ENCODE assay signal across 8 cellular contexts in genomic region chr14:23154876-23155587, GRCh38. TPM values are rescaled to one million over a fixed set of nuclear protein-coding genes. Genes with fewer than 3 reads are reported as not detected.
A peak's percentile ranks its signal among the peaks of the same experiment; 100 is the strongest.
DNase-seq lines count a peak whose midpoint lies in the region; ATAC-seq and TF ChIP-seq lines count a peak whose summit lies in the region.

No MANE protein-coding gene starts in this region.

- no peaks in the 10 kb centered on the region for H3K9me3 ChIP-seq in CD4-positive, alpha-beta memory T cell (ENCODE audit: control insufficient read depth in 1 of 2, low read length in 2 of 2)
- H3K9me3 ChIP-seq in endodermal cell (ENCODE audit: control insufficient read depth, low read length) (no peaks in the 10 kb centered on the region), upper lobe of right lung (no peaks in the 10 kb centered on the region), BE2C (no peaks in the 10 kb centered on the region)

- H3K4me1 ChIP-seq in CD4-positive, alpha-beta memory T cell (ENCODE audit: insufficient read depth, low read length), result peaks cover 16% of the 10 kb centered on the region
- H3K4me1 ChIP-seq in endodermal cell (ENCODE audit: control insufficient read depth, insufficient read depth, low read length) (peaks cover 12% of the 10 kb centered on the region), mesendoderm (ENCODE audit: control insufficient read depth, low read depth, low read length) (peaks cover 12% of the 10 kb centered on the region), upper lobe of right lung (peaks cover 37% of the 10 kb centered on the region), BE2C (no peaks in the 10 kb centered on the region; the same call in 1 of the 2 replicates)

- DNase-seq in CD4-positive, alpha-beta memory T cell, result no peak
- DNase-seq in NCI-H446 (lab: John Stamatoyannopoulos, UW) (peak; percentile 35 to 82), endodermal cell (peak; percentile 80), mesendoderm (peak; percentile 92), upper lobe of right lung (peak; percentile 81), BE2C (no peak)

- no peak for TF ChIP-seq CTCF in endodermal cell (conservative IDR thresholded peaks at IDR 0.05)
- no peak for TF ChIP-seq CTCF in upper lobe of right lung (IDR thresholded peaks at IDR 0.05)
- no peak for TF ChIP-seq CTCF in BE2C (IDR thresholded peaks at IDR 0.05; ENCODE audit: low read depth, low read length)

- H3K4me3 Mint-ChIP-seq in CD4-positive, alpha-beta memory T cell, result peak overlapping the region in 6 of 8 donors; percentile 14 to 56 (median 43)
- no peak overlapping the region for H3K4me3 Mint-ChIP-seq in endodermal cell

- H4K8ac ChIP-seq in mesendoderm (ENCODE audit: low read depth, low read length), result no peak overlapping the region

- H3K27me3 Mint-ChIP-seq in CD4-positive, alpha-beta memory T cell, result peaks cover 7 to 8% of the 10 kb centered on the region in 2 donors
- H3K27me3 Mint-ChIP-seq in endodermal cell (ENCODE audit: insufficient read depth), result peaks cover 2% of the 10 kb centered on the region

- peaks cover 0 to 3% (median 0%) of the 10 kb centered on the region in 8 donors for H3K9me3 Mint-ChIP-seq in CD4-positive, alpha-beta memory T cell
- no peaks in the 10 kb centered on the region for H3K9me3 Mint-ChIP-seq in endodermal cell

- no peak overlapping the region for H2BK5ac ChIP-seq in mesendoderm (ENCODE audit: low read length)

- no peaks in the 10 kb centered on the region for H3K36me3 ChIP-seq in CD4-positive, alpha-beta memory T cell (ENCODE audit: insufficient read depth, low read length)
- H3K36me3 ChIP-seq in endodermal cell (ENCODE audit: control insufficient read depth, insufficient read depth, low read length) (no peaks in the 10 kb centered on the region), mesendoderm (ENCODE audit: control insufficient read depth, insufficient read depth, low read length) (no peaks in the 10 kb centered on the region), upper lobe of right lung (no peaks in the 10 kb centered on the region), BE2C (no peaks in the 10 kb centered on the region)

- peaks cover 8% of the 10 kb centered on the region for H3K27me3 ChIP-seq in CD4-positive, alpha-beta memory T cell (ENCODE audit: insufficient read depth, low read length)
- H3K27me3 ChIP-seq in endodermal cell (ENCODE audit: control insufficient read depth, insufficient read depth, low read length, poor library complexity, severe bottlenecking) (peaks cover 17% of the 10 kb centered on the region), mesendoderm (ENCODE audit: insufficient read depth, low read length, poor library complexity) (no peaks in the 10 kb centered on the region), upper lobe of right lung (no peaks in the 10 kb centered on the region), BE2C (no peaks in the 10 kb centered on the region)

- H3K27ac ChIP-seq in CD4-positive, alpha-beta memory T cell (ENCODE audit: low read depth, low read length), result no peak overlapping the region
- H3K27ac ChIP-seq in endodermal cell (ENCODE audit: low read depth, low read length) (peak overlapping the region; percentile 3), mesendoderm (ENCODE audit: low read depth, low read length) (peak overlapping the region; percentile 38), upper lobe of right lung (peak overlapping the region; percentile 91)

- H3K18ac ChIP-seq in mesendoderm (ENCODE audit: low read length), result peak overlapping the region; percentile 39

- H3K27ac Mint-ChIP-seq in CD4-positive, alpha-beta memory T cell, result peak overlapping the region in 1 of 7 donors; percentile 14
- peak overlapping the region; percentile 52 for H3K27ac Mint-ChIP-seq in endodermal cell

- no peak overlapping the region for H3K4me2 ChIP-seq in mesendoderm (ENCODE audit: low read length)

- H4K5ac ChIP-seq in mesendoderm (ENCODE audit: low read length), result no peak overlapping the region

- no peak overlapping the region for H3K4me3 ChIP-seq in CD4-positive, alpha-beta memory T cell (ENCODE audit: low read length in 2 of 2)
- no peak overlapping the region for H3K4me3 ChIP-seq in endodermal cell (ENCODE audit: low read length)
- H3K4me3 ChIP-seq in mesendoderm (ENCODE audit: low read length), result no peak overlapping the region
- H3K4me3 ChIP-seq in upper lobe of right lung, result peak overlapping the region; percentile 50
- H3K4me3 ChIP-seq in BE2C (ENCODE audit: low read depth, low read length), result no peak overlapping the region

- CTCF ChIA-PET in CD4-positive, alpha-beta memory T cell (lab: Charles Lee; ENCODE audit: partially characterized antibody), result interaction anchor here (0.7 to 1.7 kb wide), 3 partner anchors 29 to 1123 kb away, joined by 3 to 10 read pairs (median 5); partner anchors contain the start of gene SLC7A8

- POLR2A ChIA-PET in CD4-positive, alpha-beta memory T cell (lab: Charles Lee; ENCODE audit: partially characterized antibody), result no interaction called here

- 75 to 83% methylated on average over 1 to 10 of the region's 12 CpGs for WGBS in endodermal cell (ENCODE audit: insufficient coverage in 1 of 2, insufficient read length in 1 of 2), 2 experiments
- no CpG with 5 or more reads among the region's 12 CpGs for WGBS in mesendoderm (ENCODE audit: extremely low coverage, insufficient coverage, low lambda C conversion rate)

- peaks cover 2 to 14% (median 10%) of the 10 kb centered on the region in 4 donors for H3K4me1 Mint-ChIP-seq in CD4-positive, alpha-beta memory T cell
- H3K4me1 Mint-ChIP-seq in endodermal cell, result peaks cover 28% of the 10 kb centered on the region

- H3K23ac ChIP-seq in mesendoderm (ENCODE audit: low read length), result no peak overlapping the region

- intact Hi-C loops in CD4-positive, alpha-beta memory T cell (cut with micrococcal nuclease), result no loop called here
- intact Hi-C loops in upper lobe of right lung (cut with DNase I), result no loop called here

- H2BK15ac ChIP-seq in mesendoderm (replicated peaks; ENCODE audit: low read depth), result no peak overlapping the region

- peak overlapping the region; percentile 58 for H3K4ac ChIP-seq in mesendoderm (ENCODE audit: low read depth, low read length)

- H3K36me3 Mint-ChIP-seq in CD4-positive, alpha-beta memory T cell, result peaks cover 0 to 2% of the 10 kb centered on the region in 2 donors
- peaks cover 6% of the 10 kb centered on the region for H3K36me3 Mint-ChIP-seq in endodermal cell (ENCODE audit: low read depth)

- H3K79me1 ChIP-seq in mesendoderm (ENCODE audit: low read length), result no peaks in the 10 kb centered on the region

- H3K9ac ChIP-seq in endodermal cell (ENCODE audit: extremely low read depth, low read length, poor library complexity, severe bottlenecking) (no peak overlapping the region), mesendoderm (ENCODE audit: low read length) (no peak overlapping the region)

- H2AK5ac ChIP-seq in mesendoderm (ENCODE audit: low read length), result no peak overlapping the region

- H2BK120ac ChIP-seq in mesendoderm (ENCODE audit: low read depth, low read length), result no peak overlapping the region

- H3K79me2 ChIP-seq in mesendoderm (ENCODE audit: control insufficient read depth, insufficient read depth, low read length), result no peaks in the 10 kb centered on the region

- H3K56ac ChIP-seq in mesendoderm (ENCODE audit: low read length), result peak overlapping the region; percentile 75

- peak; percentile 76 for ATAC-seq in upper lobe of right lung
- ATAC-seq in GM21367 (IDR thresholded peaks at IDR 0.05; ENCODE audit: unreplicated experiment), result no peak
- ATAC-seq in GM18520 (IDR thresholded peaks at IDR 0.05; ENCODE audit: unreplicated experiment), result no peak

RNA-seq across cellular contexts. Expression of gene SLC7A8, which starts 28.4 kb away (rescaled TPM):
- total RNA-seq in CD4-positive, alpha-beta memory T cell, result 1 to 10 TPM; 2.4 to 4.1 TPM
- under 1 TPM; 0.56 to 0.62 TPM for polyA plus RNA-seq in CD4-positive, alpha-beta memory T cell
- total RNA-seq in endodermal cell, result 10 to 100 TPM; 47.6 to 48.9 TPM
- polyA plus RNA-seq in endodermal cell (2013, experiment 1 of 2), result 25.0 TPM
- polyA plus RNA-seq in endodermal cell (2013, experiment 2 of 2), result 20.3 TPM
- polyA plus RNA-seq in mesendoderm (2013, experiment 1 of 2), result 73.0 TPM
- 73.7 TPM for polyA plus RNA-seq in mesendoderm (2013, experiment 2 of 2)
- 49.8 TPM for total RNA-seq in upper lobe of right lung
- not detected for polyA plus RNA-seq in BE2C (2012; ENCODE audit: insufficient read depth, insufficient read length, low read depth)

RNA-seq across cellular contexts. Expression of gene CEBPE, which starts 36.0 kb away (rescaled TPM):
- under 1 TPM; 0.69 to 0.84 TPM for total RNA-seq in CD4-positive, alpha-beta memory T cell
- under 1 TPM; 0.16 to 0.35 TPM for polyA plus RNA-seq in CD4-positive, alpha-beta memory T cell
- total RNA-seq in endodermal cell (not detected), upper lobe of right lung (not detected)
- not detected for polyA plus RNA-seq in endodermal cell (2013, experiment 1 of 2)
- not detected for polyA plus RNA-seq in endodermal cell (2013, experiment 2 of 2)
- polyA plus RNA-seq in mesendoderm (2013, experiment 1 of 2), result 0.04 TPM
- 0.07 TPM for polyA plus RNA-seq in mesendoderm (2013, experiment 2 of 2)
- polyA plus RNA-seq in BE2C (2012; ENCODE audit: insufficient read depth, insufficient read length, low read depth), result not detected

RNA-seq across cellular contexts. Expression of gene CIROP, which starts 50.2 kb away (rescaled TPM):
- not detected for total RNA-seq in CD4-positive, alpha-beta memory T cell
- not detected for polyA plus RNA-seq in CD4-positive, alpha-beta memory T cell
- 1 to 10 TPM in 1 of 2 donors, under 1 TPM in 1; 0.64 to 1.4 TPM for total RNA-seq in endodermal cell
- polyA plus RNA-seq in endodermal cell (2013, experiment 1 of 2), result not detected
- polyA plus RNA-seq in endodermal cell (2013, experiment 2 of 2), result not detected
- 0.04 TPM for polyA plus RNA-seq in mesendoderm (2013, experiment 1 of 2)
- polyA plus RNA-seq in mesendoderm (2013, experiment 2 of 2), result 0.06 TPM
- not detected for total RNA-seq in upper lobe of right lung
- polyA plus RNA-seq in BE2C (2012; ENCODE audit: insufficient read depth, insufficient read length, low read depth), result not detected

RNA-seq across cellular contexts. Expression of gene C14orf119, which starts 59.7 kb away (rescaled TPM):
- 10 to 100 TPM; 49.7 to 54.0 TPM for total RNA-seq in CD4-positive, alpha-beta memory T cell
- polyA plus RNA-seq in CD4-positive, alpha-beta memory T cell, result 100 to 1,000 TPM in 1 of 2 donors, 10 to 100 TPM in 1; 80.1 to 147 TPM
- total RNA-seq in endodermal cell, result 10 to 100 TPM; 76.7 to 82.9 TPM
- polyA plus RNA-seq in endodermal cell (2013, experiment 1 of 2), result 61.4 TPM
- polyA plus RNA-seq in endodermal cell (2013, experiment 2 of 2), result 63.7 TPM
- 37.0 TPM for polyA plus RNA-seq in mesendoderm (2013, experiment 1 of 2)
- polyA plus RNA-seq in mesendoderm (2013, experiment 2 of 2), result 35.2 TPM
- total RNA-seq in upper lobe of right lung, result 55.3 TPM
- polyA plus RNA-seq in BE2C (2012; ENCODE audit: insufficient read depth, insufficient read length, low read depth), result 59.7 TPM

Comparison
In these comparisons a context has a peak if more than half of its experiments do, and no peak if none do; other contexts are left out.
1. DNase-seq: peak in NCI-H446 (2 of 2), endodermal cell (single experiment), mesendoderm (single experiment) and upper lobe of right lung (single experiment); none in CD4-positive, alpha-beta memory T cell (0 of 5) and BE2C (single experiment).
2. RNA of gene SLC7A8, which starts 28.4 kb away (total RNA-seq): 49.8 TPM in upper lobe of right lung (single experiment) and 47.6 to 48.9 TPM in endodermal cell; 2.4 to 4.1 TPM in CD4-positive, alpha-beta memory T cell; every median in the first group is over 4 times any median in the second.